22 cellular contexts compared by ENCODE assay signal in the genomic region with DNA sequence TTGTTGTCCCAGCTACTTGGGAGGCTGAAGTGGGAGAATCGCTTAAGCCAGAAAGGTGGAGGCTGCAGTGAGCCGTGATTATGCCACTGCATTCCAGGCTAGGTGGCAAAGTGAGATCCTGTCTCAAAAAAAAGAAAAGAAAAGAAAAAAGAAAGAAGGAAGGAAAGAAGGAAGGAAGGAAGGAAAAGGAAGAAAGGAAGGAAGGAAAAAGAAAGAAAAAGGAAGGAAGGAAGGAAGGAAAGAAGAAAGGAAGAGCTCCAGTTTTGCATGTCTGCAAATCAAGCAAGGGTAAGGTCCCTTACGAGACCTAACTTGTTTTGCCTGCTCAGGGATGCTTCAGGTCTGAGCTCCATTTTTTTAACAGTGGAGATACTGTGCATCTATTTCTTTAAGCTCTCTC. TPM values are rescaled to one million over a fixed set of nuclear protein-coding genes. Genes with fewer than 3 reads are reported as not detected.
DNase-seq lines count a peak whose midpoint lies in the region; ATAC-seq, FAIRE-seq and TF ChIP-seq lines count a peak whose summit lies in the region.
"Had no signal": no experiment of that assay in that cellular context is flagged by ENCODE, and none has a peak within 500 bp of the region (broad histone marks: within the 10 kb centered on the region; RNA-seq: fewer than 3 reads in every experiment).

No MANE protein-coding gene starts in this region.

- H3F3A ChIP-seq in GM23338 (replicated peaks; ENCODE audit: low read depth): no peaks in the 10 kb centered on the region

- TF ChIP-seq CTCF in GM23338 (conservative IDR thresholded peaks at IDR 0.05; ENCODE audit: low read depth in 2 of 2): no peak
- no peak for TF ChIP-seq CTCF in HCT116 (IDR thresholded peaks at IDR 0.05 in 2 of 3, conservative IDR thresholded peaks at IDR 0.05 in 1 of 3; ENCODE audit: borderline replicate concordance in 1 of 3, insufficient read depth in 1 of 3, low read depth in 2 of 3, low read length in 2 of 3)
- TF ChIP-seq CTCF in K562 (IDR thresholded peaks at IDR 0.05 in 2 of 3, conservative IDR thresholded peaks at IDR 0.05 in 1 of 3; ENCODE audit: insufficient read depth in 2 of 3, low read depth in 1 of 3, low read length in 3 of 3): no peak
- no peak for TF ChIP-seq CTCF in psoas muscle (IDR thresholded peaks at IDR 0.05)

- no peak overlapping the region for H3K4me3 ChIP-seq in GM23338
- H3K4me3 ChIP-seq in HCT116 (replicated peaks in 1 of 2; ENCODE audit: low read depth in 1 of 2, low read length in 2 of 2): no peak overlapping the region
- H3K4me3 ChIP-seq in K562: no peak overlapping the region
- peak overlapping the region; percentile 40 for H3K4me3 ChIP-seq in psoas muscle
- H3K4me3 ChIP-seq: PC-9, SJSA1 had no signal

- no peaks in the 10 kb centered on the region for H3K36me3 ChIP-seq in GM23338 (ENCODE audit: insufficient read depth)
- no peaks in the 10 kb centered on the region for H3K36me3 ChIP-seq in HCT116 (ENCODE audit: control insufficient read depth in 1 of 2, insufficient read depth in 2 of 2, low read length in 2 of 2)
- no peaks in the 10 kb centered on the region for H3K36me3 ChIP-seq in K562 (ENCODE audit: control insufficient read depth, insufficient read depth, low read length)
- H3K36me3 ChIP-seq in psoas muscle (ENCODE audit: insufficient read depth in 1 of 2, low read depth in 1 of 2): no peaks in the 10 kb centered on the region
- H3K36me3 ChIP-seq: SJSA1 had no signal

- in situ Hi-C loops in K562 (cut with MboI): no loop called here

- H3K4me1 ChIP-seq in GM23338 (ENCODE audit: insufficient read depth) (peaks cover 3% of the 10 kb centered on the region; the same call in 1 of the 2 replicates), HCT116 (ENCODE audit: control insufficient read depth in 1 of 2, insufficient read depth in 2 of 2, low read length in 2 of 2) (peaks cover 2 to 21% of the 10 kb centered on the region in 2 experiments; a peak in 3 of 4 replicates), K562 (replicated peaks in 1 of 2; ENCODE audit: control insufficient read depth in 2 of 2, insufficient read depth in 2 of 2, low read length in 2 of 2) (no peaks in the 10 kb centered on the region), psoas muscle (peaks cover 20% of the 10 kb centered on the region)

- no peak for TF ChIP-seq EP300 in K562 (IDR thresholded peaks at IDR 0.05; ENCODE audit: low read length)

- no peak for ATAC-seq in GM23338
- ATAC-seq in HCT116: no peak
- ATAC-seq in K562: no peak
- ATAC-seq in psoas muscle: no peak
- ATAC-seq: Right ventricle myocardium inferior had no signal

- H3K9me2 ChIP-seq in GM23338 (ENCODE audit: insufficient read depth) (no peaks in the 10 kb centered on the region), HCT116 (ENCODE audit: insufficient read depth) (no peaks in the 10 kb centered on the region)

- FAIRE-seq in K562 (lab: Jason Lieb, UNC): no peak
- FAIRE-seq: G401.6, H1 had no signal

- H3K27me3 ChIP-seq in GM23338 (ENCODE audit: insufficient read depth) (no peaks in the 10 kb centered on the region), HCT116 (ENCODE audit: insufficient read depth, low read length) (no peaks in the 10 kb centered on the region), K562 (ENCODE audit: control insufficient read depth in 2 of 2, insufficient read depth in 2 of 2, low read length in 2 of 2) (peaks cover 2 to 12% of the 10 kb centered on the region in 2 experiments; a peak in 2 of 5 replicates), psoas muscle (ENCODE audit: insufficient read depth in 3 of 3, low read length in 2 of 3) (no peaks in the 10 kb centered on the region)
- H3K27me3 ChIP-seq: SJSA1 had no signal

- peaks cover 2% of the 10 kb centered on the region for H3K27me3 Mint-ChIP-seq in GM23338 (ENCODE audit: insufficient read depth, low read depth, poor library complexity)

- H2AFZ ChIP-seq in GM23338: peak overlapping the region; percentile 14; the same call in 1 of the 2 replicates
- H2AFZ ChIP-seq in HCT116 (ENCODE audit: low read depth, low read length, poor library complexity, severe bottlenecking): no peak overlapping the region
- H2AFZ ChIP-seq in K562 (ENCODE audit: low read depth, low read length): no peak overlapping the region
- H2AFZ ChIP-seq: PC-9 had no signal

- intact Hi-C loops in HCT116 (cut with micrococcal nuclease) (no loop called here), K562 (cut with micrococcal nuclease) (no loop called here), psoas muscle (cut with DNase I) (loop anchor here in 1 of 2 donors (10.0 kb wide), 1 partner anchor 189 kb away; a partner anchor contains a TSS)

- no peak overlapping the region for H3K9ac ChIP-seq in HCT116 (ENCODE audit: low read length)
- no peak overlapping the region for H3K9ac ChIP-seq in K562 (ENCODE audit: insufficient read depth in 1 of 2, low read depth in 2 of 2, low read length in 2 of 2)

- no peaks in the 10 kb centered on the region for H3K79me2 ChIP-seq in GM23338 (replicated peaks; ENCODE audit: insufficient read depth)
- H3K79me2 ChIP-seq in HCT116 (ENCODE audit: insufficient read depth, low read length): no peaks in the 10 kb centered on the region
- H3K79me2 ChIP-seq in K562 (ENCODE audit: control insufficient read depth, insufficient read depth, low read length): no peaks in the 10 kb centered on the region

- no peaks in the 10 kb centered on the region for H3K36me3 Mint-ChIP-seq in GM23338 (ENCODE audit: low read depth)
- H3K36me3 Mint-ChIP-seq: CD4-positive, alpha-beta memory T cell; IgD-negative memory B cell had no signal

- no peak overlapping the region for H3K27ac Mint-ChIP-seq in GM23338
- H3K27ac Mint-ChIP-seq: CD4-positive, alpha-beta memory T cell; IgD-negative memory B cell had no signal

- TF ChIP-seq RAD21 in HCT116 (IDR thresholded peaks at IDR 0.05; ENCODE audit: low read depth) (no peak), K562 (CRISPR knock-in tag; conservative IDR thresholded peaks at IDR 0.05 in 1 of 2, IDR thresholded peaks at IDR 0.05 in 1 of 2) (no peak)

- no peak overlapping the region for H3K27ac ChIP-seq in GM23338 (ENCODE audit: low read depth)
- no peak overlapping the region for H3K27ac ChIP-seq in HCT116 (ENCODE audit: low read depth, low read length)
- H3K27ac ChIP-seq in K562 (ENCODE audit: extremely low read depth, low read depth, low read length): no peak overlapping the region
- H3K27ac ChIP-seq in psoas muscle: peak overlapping the region; percentile 91
- H3K27ac ChIP-seq: HL-60, PC-9, SJSA1 had no signal

- no peak overlapping the region for H3K4me2 ChIP-seq in GM23338
- H3K4me2 ChIP-seq in HCT116 (ENCODE audit: low read length): 0 out of 2 replicates have a peak overlapping the region, but pooled peaks have one; percentile 8
- no peak overlapping the region for H3K4me2 ChIP-seq in K562 (ENCODE audit: insufficient read depth, low read length)
- H3K4me2 ChIP-seq: PC-9 had no signal

- BruUV-seq in HCT116 (replicated peaks; lab: Mats Ljungman, UMichigan) (no TSS peak), K562 (replicated peaks; lab: Mats Ljungman, UMichigan) (no TSS peak)

- H3K4me1 Mint-ChIP-seq in GM23338: peaks cover 4% of the 10 kb centered on the region; the same call in 2 of the 3 replicates
- H3K4me1 Mint-ChIP-seq: CD4-positive, alpha-beta memory T cell had no signal

- no peaks in the 10 kb centered on the region for H3K9me3 Mint-ChIP-seq in GM23338
- H3K9me3 Mint-ChIP-seq: CD4-positive, alpha-beta memory T cell; IgD-negative memory B cell had no signal

- DNase-seq in GM23338 (ENCODE audit: low spot score): no peak
- no peak for DNase-seq in HCT116 (ENCODE audit: low read depth, low spot score)
- no peak for DNase-seq in K562 (ENCODE audit: extremely low read depth in 1 of 4, low spot score in 3 of 4)
- no peak for DNase-seq in psoas muscle
- no peak for DNase-seq in DMS 273 (lab: John Stamatoyannopoulos, UW; ENCODE audit: unreplicated experiment)
- no peak for DNase-seq in ureter (ENCODE audit: low spot score)
- DNase-seq in activated CD8-positive, alpha-beta memory T cell treated with anti-CD3 and anti-CD28 coated beads for 24 hours: no peak
- DNase-seq: CD4-positive, alpha-beta memory T cell; HCEC 1CT; NCI-H1048; NCI-H1694; NCI-H446 treated with DMSO at 0.1 percent for 48 hours; NCI-H526; NCI-H82; PC-9 had no signal

- no peaks in the 10 kb centered on the region for H3K9me3 ChIP-seq in HCT116 (ENCODE audit: control insufficient read depth in 1 of 2, insufficient read depth in 1 of 2, low read depth in 1 of 2, low read length in 2 of 2)
- H3K9me3 ChIP-seq in K562 (replicated peaks; ENCODE audit: control insufficient read depth, insufficient read depth, low read depth, low read length): no peaks in the 10 kb centered on the region
- no peaks in the 10 kb centered on the region for H3K9me3 ChIP-seq in psoas muscle
- H3K9me3 ChIP-seq: SJSA1 had no signal

- RAD21 ChIA-PET in HCT116 (lab: Charles Lee; ENCODE audit: low non-redundant PET in 1 of 2, low total read pairs in 2 of 2, uncharacterized antibody in 2 of 2, unreplicated experiment in 2 of 2): no interaction called here

- POLR2A ChIA-PET in HCT116 (lab: Charles Lee) (interaction anchor here (1.3 kb wide), 1 partner anchor 18 kb away, joined by 3 read pairs; no protein-coding TSS in a partner anchor), K562 (lab: Yijun Ruan, JAX) (interaction anchor here (0.6 to 1.9 kb wide), 14 partner anchors 8 to 913 kb away, joined by 3 to 9 read pairs (median 3); a partner anchor contains a TSS)

- WGBS in K562 (ENCODE audit: insufficient coverage, low coverage, missing lambda C conversion rate): 6% methylated on average over 3 of the region's 3 CpGs
- whole genome bisulfite sequencing in psoas muscle, 3 donors: 60 to 74% (median 66%) methylated on average over 3 of the region's 3 CpGs

- H4K20me1 ChIP-seq in GM23338 (replicated peaks; ENCODE audit: insufficient read depth) (no peaks in the 10 kb centered on the region), HCT116 (ENCODE audit: insufficient read depth) (no peaks in the 10 kb centered on the region), K562 (replicated peaks; ENCODE audit: control insufficient read depth, insufficient read depth, low read length) (no peaks in the 10 kb centered on the region)

- no peak overlapping the region for H3K4me3 Mint-ChIP-seq in GM23338
- H3K4me3 Mint-ChIP-seq: CD4-positive, alpha-beta memory T cell; IgD-negative memory B cell had no signal

- CTCF ChIA-PET in HCT116 (lab: Charles Lee) (interaction anchor here (1.2 to 2.4 kb wide), 2 partner anchors 69 to 92 kb away, joined by 3 to 20 read pairs; no protein-coding TSS in a partner anchor), K562 (lab: Yijun Ruan, JAX; ENCODE audit: low intra/inter-chr PET ratio) (no interaction called here)

- H3K9me1 ChIP-seq in K562 (ENCODE audit: control insufficient read depth, insufficient read depth, low read length): no peaks in the 10 kb centered on the region

- TF ChIP-seq POLR2A in HCT116 (IDR thresholded peaks at IDR 0.05; ENCODE audit: borderline replicate concordance, extremely low read depth, insufficient read depth, insufficient read length): no peak
- TF ChIP-seq POLR2A in K562 (conservative IDR thresholded peaks at IDR 0.05): no peak

RNA-seq across cellular contexts. Expression of a gene that starts 3.6 kb away (rescaled TPM):
- not detected in 2 replicates for total RNA-seq in GM23338 (2014; rRNA removed; shearing (Covaris generic))
- 0.03 TPM in 1 of 2 replicates, not detected in the other for polyA plus RNA-seq in GM23338 (2016; fragmentation: Nextera tagmentation; extraction: Ambion mirVana)
- total RNA-seq in HCT116 (2021; ENCODE audit: unreplicated experiment): not detected
- polyA plus RNA-seq in HCT116 (2012): 0.01 TPM in 1 of 2 replicates, not detected in the other
- total RNA-seq in K562 (2011; cell fraction: chromatin; rRNA removed; ENCODE audit: low replicate concordance): 0.33 and 1.4 TPM in 2 replicates
- total RNA-seq in K562 (2011; cell fraction: nucleolus; rRNA removed): 0.53 and 1.0 TPM in 2 replicates
- 0.51 and 0.53 TPM in 2 replicates for total RNA-seq in K562 (2011; cell fraction: nucleoplasm; rRNA removed)
- 0.04 and 0.27 TPM in 2 replicates for total RNA-seq in K562 (2014; rRNA removed)
- 0.04 TPM in 1 of 2 replicates, not detected in the other for total RNA-seq in K562 (2014; rRNA removed; fragmentation: Illumina TruSeq; extraction: Trizol)
- 0.04 TPM in 1 of 2 replicates, not detected in the other for total RNA-seq in K562 (2015; rRNA removed; fragmentation: Illumina TruSeq; extraction: Trizol)
- 0.04 and 0.09 TPM in 2 replicates for total RNA-seq in K562 (2021)
- 0.04 and 0.11 TPM in 2 replicates for polyA plus RNA-seq in K562 (2011; rRNA removed)
- polyA plus RNA-seq in K562 (2011; cell fraction: cytosol; rRNA removed): 0.04 and 0.13 TPM in 2 replicates
- 0.34 and 0.57 TPM in 2 replicates for polyA plus RNA-seq in K562 (2011; cell fraction: nucleus; rRNA removed)
- 0.15 and 0.17 TPM in 2 replicates for polyA plus RNA-seq in K562 (2012)
- 0.03 and 0.04 TPM in 2 replicates for polyA plus RNA-seq in K562 (2014; fragmentation: Illumina TruSeq; extraction: Trizol)
- polyA plus RNA-seq in K562 (2014; fragmentation: Nextera tagmentation; extraction: Ambion mirVana): not detected
- 0.04 and 0.07 TPM in 2 replicates for polyA plus RNA-seq in K562 (2014; rRNA removed)
- polyA minus RNA-seq in K562 (2011; rRNA and poly(A)+ RNA removed): 0.12 and 0.14 TPM in 2 replicates
- 0.38 TPM in 1 of 2 replicates, not detected in the other for polyA minus RNA-seq in K562 (2011; cell fraction: cytosol; rRNA and poly(A)+ RNA removed)
- 0.22 and 0.27 TPM in 2 replicates for polyA minus RNA-seq in K562 (2011; cell fraction: nucleus; rRNA and poly(A)+ RNA removed)
- total RNA-seq in psoas muscle: 1,000 to 10,000 TPM in 1 of 4 donors, 100 to 1,000 TPM in 3; 601 to 2,126 (median 834) TPM
- polyA plus RNA-seq in psoas muscle: 100 to 1,000 TPM; 111 to 561 (median 523) TPM
- 0.13 TPM for total RNA-seq in ureter
- total RNA-seq: A673; CD4-positive, alpha-beta memory T cell; H1; PC-9 had no signal
- polyA plus RNA-seq: H1, IgD-negative memory B cell had no signal

RNA-seq across cellular contexts. Expression of a gene that starts 42.6 kb away (rescaled TPM):
- total RNA-seq in GM23338 (2014; rRNA removed; shearing (Covaris generic)): 8.3 and 10.0 TPM in 2 replicates
- polyA plus RNA-seq in GM23338 (2016; fragmentation: Nextera tagmentation; extraction: Ambion mirVana) (4.7 and 4.9 TPM in 2 replicates), K562 (2011; rRNA removed) (14.2 and 14.5 TPM in 2 replicates), K562 (2014; fragmentation: Illumina TruSeq; extraction: Trizol) (12.7 and 13.3 TPM in 2 replicates), K562 (2014; fragmentation: Nextera tagmentation; extraction: Ambion mirVana) (under 1 TPM; 0.72 to 0.89 TPM), K562 (2014; rRNA removed) (10.9 and 11.4 TPM in 2 replicates), psoas muscle (10 to 100 TPM; 10.1 to 66.4 (median 14.0) TPM)
- total RNA-seq in HCT116 (2021; ENCODE audit: unreplicated experiment) (15.0 TPM), K562 (2014; rRNA removed) (16.8 and 23.2 TPM in 2 replicates), K562 (2014; rRNA removed; fragmentation: Illumina TruSeq; extraction: Trizol) (5.6 and 7.9 TPM in 2 replicates), K562 (2015; rRNA removed; fragmentation: Illumina TruSeq; extraction: Trizol) (9.2 and 9.8 TPM in 2 replicates), K562 (2021) (18.1 and 18.9 TPM in 2 replicates), psoas muscle (10 to 100 TPM in 3 of 4 donors, 1 to 10 TPM in 1; 8.5 to 41.8 (median 30.0) TPM), ureter (32.1 TPM)
- polyA plus RNA-seq in HCT116 (2012): 22.5 and 60.5 TPM in 2 replicates
- 18.4 and 48.8 TPM in 2 replicates for total RNA-seq in K562 (2011; cell fraction: chromatin; rRNA removed; ENCODE audit: low replicate concordance)
- total RNA-seq in K562 (2011; cell fraction: nucleolus; rRNA removed): 34.9 and 41.4 TPM in 2 replicates
- 17.7 and 23.9 TPM in 2 replicates for total RNA-seq in K562 (2011; cell fraction: nucleoplasm; rRNA removed)
- polyA plus RNA-seq in K562 (2011; cell fraction: cytosol; rRNA removed): 16.4 and 30.7 TPM in 2 replicates
- 25.6 and 46.6 TPM in 2 replicates for polyA plus RNA-seq in K562 (2011; cell fraction: nucleus; rRNA removed)
- polyA plus RNA-seq in K562 (2012): 16.6 and 24.6 TPM in 2 replicates
- polyA minus RNA-seq in K562 (2011; rRNA and poly(A)+ RNA removed): 14.7 and 23.4 TPM in 2 replicates
- 13.8 and 19.9 TPM in 2 replicates for polyA minus RNA-seq in K562 (2011; cell fraction: cytosol; rRNA and poly(A)+ RNA removed)
- polyA minus RNA-seq in K562 (2011; cell fraction: nucleus; rRNA and poly(A)+ RNA removed): 21.9 and 22.3 TPM in 2 replicates

Comparison
In these comparisons a context has a peak if more than half of its experiments do, and no peak if none do; other contexts are left out.
1. RNA of a gene that starts 3.6 kb away (total RNA-seq): 601 to 2,126 TPM in psoas muscle; 0.13 TPM in ureter (single experiment), 0.04 to 1.4 TPM in K562, not detected in GM23338 and not detected in HCT116 (single experiment); every median in the first group is over 100 times any median in the second.